8 cellular contexts compared by ENCODE assay signal in the genomic region with DNA sequence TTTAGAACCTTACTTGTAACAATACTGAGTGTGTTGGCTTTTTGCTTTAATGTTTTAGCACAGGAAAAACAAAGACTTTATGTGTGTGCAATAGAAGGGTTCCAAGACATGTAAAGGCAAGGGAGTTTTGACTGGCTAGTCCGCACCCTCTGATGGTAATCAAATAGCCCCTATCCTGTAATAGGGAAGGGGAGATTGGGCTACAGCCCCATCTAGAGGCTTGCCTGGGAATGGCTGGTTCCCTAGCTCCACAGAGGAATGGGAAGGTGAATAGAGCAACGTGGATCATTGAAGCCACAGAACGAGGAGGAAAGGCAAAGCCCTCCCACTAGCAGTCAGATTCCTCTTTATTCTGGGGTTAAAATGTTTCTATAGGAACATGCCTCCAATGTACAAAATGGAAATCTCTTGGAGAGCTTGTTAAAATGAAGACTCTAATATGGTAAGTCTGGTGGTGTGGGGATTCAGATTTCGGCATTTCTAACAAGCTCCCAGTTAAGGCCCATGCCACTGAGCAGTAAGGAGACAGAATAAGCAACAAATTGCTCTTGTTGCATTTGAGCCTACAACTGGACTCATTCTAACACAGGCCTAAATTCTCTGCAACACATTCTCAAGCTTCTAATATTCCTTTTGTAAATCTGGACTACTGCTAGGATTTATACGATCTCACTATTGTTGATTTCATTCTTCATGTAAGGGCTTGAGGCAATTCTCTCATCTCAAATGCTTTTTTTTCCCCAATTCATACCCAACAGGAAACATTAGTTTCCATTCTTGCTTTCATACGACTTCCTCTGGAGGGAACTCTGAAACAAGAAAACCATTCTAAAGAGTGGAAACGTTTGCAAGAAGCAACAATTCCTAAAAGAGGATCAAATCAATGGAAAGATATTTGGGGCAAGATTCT. TPM values are rescaled to one million over a fixed set of nuclear protein-coding genes. Genes with fewer than 3 reads are reported as not detected.
DNase-seq lines count a peak whose midpoint lies in the region; ATAC-seq and TF ChIP-seq lines count a peak whose summit lies in the region.

No MANE protein-coding gene starts in this region.

- no peak overlapping the region for H3K23ac ChIP-seq in mesenchymal stem cell (ENCODE audit: low read length in 2 of 2)

- peak; percentile 83 for TF ChIP-seq CTCF in type B pancreatic cell (conservative IDR thresholded peaks at IDR 0.05)

- peak overlapping the region; percentile 42 for H3K27ac Mint-ChIP-seq in type B pancreatic cell

- no peaks in the 10 kb centered on the region for H3K9me3 Mint-ChIP-seq in type B pancreatic cell

- no peak overlapping the region for H2BK12ac ChIP-seq in mesenchymal stem cell (ENCODE audit: low read length in 2 of 2)

- H3K4me1 Mint-ChIP-seq in type B pancreatic cell (ENCODE audit: unreplicated experiment), result no peaks in the 10 kb centered on the region

- no peak overlapping the region for H3K18ac ChIP-seq in mesenchymal stem cell (ENCODE audit: low read depth in 1 of 2, low read length in 2 of 2)

- peak; percentile 80 for DNase-seq in D341Med (ENCODE audit: low spot score)
- DNase-seq in HT1080 (ENCODE audit: low read depth), result peak; percentile 56
- peak; percentile 67 for DNase-seq in dedifferentiated amniotic fluid mesenchymal stem cell (ENCODE audit: extremely low spot score)
- DNase-seq in mesenchymal stem cell, result peak; percentile 61
- no peak for DNase-seq in type B pancreatic cell (ENCODE audit: extremely low spot score, unreplicated experiment)
- DNase-seq in SKM-1 (lab: John Stamatoyannopoulos, UW; ENCODE audit: unreplicated experiment), result no peak

- H2AFZ ChIP-seq in mesenchymal stem cell (ENCODE audit: low read depth, low read length), result no peak overlapping the region

- H3K4me3 Mint-ChIP-seq in type B pancreatic cell, result no peak overlapping the region

- peak overlapping the region; percentile 86 for H3K9ac ChIP-seq in mesenchymal stem cell (ENCODE audit: low read length)

- no peak overlapping the region for H2BK5ac ChIP-seq in mesenchymal stem cell (ENCODE audit: low read depth, low read length, poor library complexity, severe bottlenecking)

- H2BK15ac ChIP-seq in mesenchymal stem cell (ENCODE audit: low read depth, poor library complexity, severe bottlenecking), result no peak overlapping the region

- H3K4me1 ChIP-seq in mesenchymal stem cell (ENCODE audit: control insufficient read depth, insufficient read depth, low read depth, low read length), result peaks cover 6% of the 10 kb centered on the region

- no peak overlapping the region for H3K27ac ChIP-seq in mesenchymal stem cell (ENCODE audit: low read length, poor library complexity, severe bottlenecking)

- H4K8ac ChIP-seq in mesenchymal stem cell (ENCODE audit: low read length), result no peak overlapping the region

- no peak overlapping the region for H2BK120ac ChIP-seq in mesenchymal stem cell (ENCODE audit: low read depth, low read length)

- 88% methylated on average over 5 of the region's 7 CpGs for WGBS in mesenchymal stem cell

- ATAC-seq in SK-N-SH treated with all-trans-retinoic acid at 6 μM for 48 hours (peak; percentile 80), HG03442 (IDR thresholded peaks at IDR 0.05; ENCODE audit: unreplicated experiment) (no peak)

- no peak overlapping the region for H4K91ac ChIP-seq in mesenchymal stem cell (ENCODE audit: low read length)

- H3K4ac ChIP-seq in mesenchymal stem cell (ENCODE audit: low read depth in 1 of 2, low read length in 2 of 2), result no peak overlapping the region

- H3K14ac ChIP-seq in mesenchymal stem cell (ENCODE audit: low read length in 2 of 2), result no peak overlapping the region

- no peak overlapping the region for H2AK5ac ChIP-seq in mesenchymal stem cell (ENCODE audit: low read length, severe bottlenecking)

- H3K36me3 ChIP-seq in mesenchymal stem cell (ENCODE audit: control insufficient read depth in 1 of 2, insufficient read depth in 2 of 2, low read depth in 1 of 2, low read length in 2 of 2), result peaks cover 20 to 36% of the 10 kb centered on the region in 2 experiments

- H3K4me2 ChIP-seq in mesenchymal stem cell (ENCODE audit: low read length, poor library complexity, severe bottlenecking), result no peak overlapping the region

- no peaks in the 10 kb centered on the region for H3K27me3 Mint-ChIP-seq in type B pancreatic cell

- H3K79me1 ChIP-seq in mesenchymal stem cell (replicated peaks; ENCODE audit: low read length, poor library complexity, severe bottlenecking), result peaks cover 2% of the 10 kb centered on the region

- H3K27me3 ChIP-seq in mesenchymal stem cell (ENCODE audit: control insufficient read depth in 1 of 2, insufficient read depth in 1 of 2, low read length in 2 of 2), result no peaks in the 10 kb centered on the region

- no peaks in the 10 kb centered on the region for H3K9me3 ChIP-seq in mesenchymal stem cell (ENCODE audit: control insufficient read depth, low read length)

- no peak overlapping the region for H3K4me3 ChIP-seq in mesenchymal stem cell (ENCODE audit: insufficient read depth in 1 of 2, low read depth in 1 of 2, low read length in 2 of 2)

- peaks cover 34% of the 10 kb centered on the region for H3K36me3 Mint-ChIP-seq in type B pancreatic cell

TF ChIP-seq in SK-N-SH treated with all-trans-retinoic acid at 6 μM for 48 hours, 23 proteins besides CTCF, POLR2A, EP300 and RAD21 (continues in another document):
- no peak for TF ChIP-seq ZFP30 (CRISPR knock-in tag; IDR thresholded peaks at IDR 0.05)
- TF ChIP-seq ZNF70 (CRISPR knock-in tag; IDR thresholded peaks at IDR 0.05), result no peak
- TF ChIP-seq BACH2 (CRISPR knock-in tag; IDR thresholded peaks at IDR 0.05; ENCODE audit: borderline replicate concordance), result no peak
- TF ChIP-seq, protein P1, sequence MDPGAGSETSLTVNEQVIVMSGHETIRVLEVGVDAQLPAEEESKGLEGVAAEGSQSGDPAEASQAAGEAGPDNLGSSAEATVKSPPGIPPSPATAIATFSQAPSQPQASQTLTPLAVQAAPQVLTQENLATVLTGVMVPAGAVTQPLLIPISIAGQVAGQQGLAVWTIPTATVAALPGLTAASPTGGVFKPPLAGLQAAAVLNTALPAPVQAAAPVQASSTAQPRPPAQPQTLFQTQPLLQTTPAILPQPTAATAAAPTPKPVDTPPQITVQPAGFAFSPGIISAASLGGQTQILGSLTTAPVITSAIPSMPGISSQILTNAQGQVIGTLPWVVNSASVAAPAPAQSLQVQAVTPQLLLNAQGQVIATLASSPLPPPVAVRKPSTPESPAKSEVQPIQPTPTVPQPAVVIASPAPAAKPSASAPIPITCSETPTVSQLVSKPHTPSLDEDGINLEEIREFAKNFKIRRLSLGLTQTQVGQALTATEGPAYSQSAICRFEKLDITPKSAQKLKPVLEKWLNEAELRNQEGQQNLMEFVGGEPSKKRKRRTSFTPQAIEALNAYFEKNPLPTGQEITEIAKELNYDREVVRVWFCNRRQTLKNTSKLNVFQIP (CRISPR knock-in tag; IDR thresholded peaks at IDR 0.05; ENCODE audit: borderline replicate concordance, low read depth), result no peak
- no peak for TF ChIP-seq CSDC2 (CRISPR knock-in tag; IDR thresholded peaks at IDR 0.05)
- no peak for TF ChIP-seq ARNTL (CRISPR knock-in tag; IDR thresholded peaks at IDR 0.05; ENCODE audit: borderline replicate concordance, low read depth)
- no peak for TF ChIP-seq ZFP3 (CRISPR knock-in tag; IDR thresholded peaks at IDR 0.05)
- no peak for TF ChIP-seq ZC3H10 (CRISPR knock-in tag; IDR thresholded peaks at IDR 0.05)
- TF ChIP-seq, protein P2, sequence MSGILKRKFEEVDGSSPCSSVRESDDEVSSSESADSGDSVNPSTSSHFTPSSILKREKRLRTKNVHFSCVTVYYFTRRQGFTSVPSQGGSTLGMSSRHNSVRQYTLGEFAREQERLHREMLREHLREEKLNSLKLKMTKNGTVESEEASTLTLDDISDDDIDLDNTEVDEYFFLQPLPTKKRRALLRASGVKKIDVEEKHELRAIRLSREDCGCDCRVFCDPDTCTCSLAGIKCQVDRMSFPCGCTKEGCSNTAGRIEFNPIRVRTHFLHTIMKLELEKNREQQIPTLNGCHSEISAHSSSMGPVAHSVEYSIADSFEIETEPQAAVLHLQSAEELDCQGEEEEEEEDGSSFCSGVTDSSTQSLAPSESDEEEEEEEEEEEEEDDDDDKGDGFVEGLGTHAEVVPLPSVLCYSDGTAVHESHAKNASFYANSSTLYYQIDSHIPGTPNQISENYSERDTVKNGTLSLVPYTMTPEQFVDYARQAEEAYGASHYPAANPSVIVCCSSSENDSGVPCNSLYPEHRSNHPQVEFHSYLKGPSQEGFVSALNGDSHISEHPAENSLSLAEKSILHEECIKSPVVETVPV (CRISPR knock-in tag; IDR thresholded peaks at IDR 0.05), result no peak
- no peak for TF ChIP-seq ZNF8 (CRISPR knock-in tag; IDR thresholded peaks at IDR 0.05)
- TF ChIP-seq ISL1 (CRISPR knock-in tag; IDR thresholded peaks at IDR 0.05), result no peak
- TF ChIP-seq, protein P3, sequence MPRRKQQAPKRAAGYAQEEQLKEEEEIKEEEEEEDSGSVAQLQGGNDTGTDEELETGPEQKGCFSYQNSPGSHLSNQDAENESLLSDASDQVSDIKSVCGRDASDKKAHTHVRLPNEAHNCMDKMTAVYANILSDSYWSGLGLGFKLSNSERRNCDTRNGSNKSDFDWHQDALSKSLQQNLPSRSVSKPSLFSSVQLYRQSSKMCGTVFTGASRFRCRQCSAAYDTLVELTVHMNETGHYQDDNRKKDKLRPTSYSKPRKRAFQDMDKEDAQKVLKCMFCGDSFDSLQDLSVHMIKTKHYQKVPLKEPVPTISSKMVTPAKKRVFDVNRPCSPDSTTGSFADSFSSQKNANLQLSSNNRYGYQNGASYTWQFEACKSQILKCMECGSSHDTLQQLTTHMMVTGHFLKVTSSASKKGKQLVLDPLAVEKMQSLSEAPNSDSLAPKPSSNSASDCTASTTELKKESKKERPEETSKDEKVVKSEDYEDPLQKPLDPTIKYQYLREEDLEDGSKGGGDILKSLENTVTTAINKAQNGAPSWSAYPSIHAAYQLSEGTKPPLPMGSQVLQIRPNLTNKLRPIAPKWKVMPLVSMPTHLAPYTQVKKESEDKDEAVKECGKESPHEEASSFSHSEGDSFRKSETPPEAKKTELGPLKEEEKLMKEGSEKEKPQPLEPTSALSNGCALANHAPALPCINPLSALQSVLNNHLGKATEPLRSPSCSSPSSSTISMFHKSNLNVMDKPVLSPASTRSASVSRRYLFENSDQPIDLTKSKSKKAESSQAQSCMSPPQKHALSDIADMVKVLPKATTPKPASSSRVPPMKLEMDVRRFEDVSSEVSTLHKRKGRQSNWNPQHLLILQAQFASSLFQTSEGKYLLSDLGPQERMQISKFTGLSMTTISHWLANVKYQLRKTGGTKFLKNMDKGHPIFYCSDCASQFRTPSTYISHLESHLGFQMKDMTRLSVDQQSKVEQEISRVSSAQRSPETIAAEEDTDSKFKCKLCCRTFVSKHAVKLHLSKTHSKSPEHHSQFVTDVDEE (CRISPR knock-in tag; IDR thresholded peaks at IDR 0.05), result no peak
- no peak for TF ChIP-seq GLIS3 (CRISPR knock-in tag; IDR thresholded peaks at IDR 0.05)

RNA-seq across cellular contexts. Expression of a gene that starts 57.1 kb away (rescaled TPM):
- total RNA-seq in HT1080 (2014; rRNA removed; shearing (Covaris generic)), result 31.5 and 31.7 TPM in 2 replicates
- polyA plus RNA-seq in HT1080 (2015; cell fraction: cytosol; rRNA removed), result 14.7 and 20.5 TPM in 2 replicates
- polyA plus RNA-seq in HT1080 (2015; cell fraction: nucleus; rRNA removed), result 20.1 and 21.1 TPM in 2 replicates
- polyA plus RNA-seq in mesenchymal stem cell (2013, experiment 1 of 2), result 18.3 TPM
- polyA plus RNA-seq in mesenchymal stem cell (2013, experiment 2 of 2), result 17.2 TPM
- total RNA-seq in type B pancreatic cell (ENCODE audit: low replicate concordance), result 30.1 and 40.5 TPM in 2 replicates

Comparison
In these comparisons a context has a peak if more than half of its experiments do, and no peak if none do; other contexts are left out.
1. DNase-seq: peak in D341Med (single experiment), HT1080 (single experiment), dedifferentiated amniotic fluid mesenchymal stem cell (single experiment) and mesenchymal stem cell (single experiment); none in type B pancreatic cell (single experiment) and SKM-1 (single experiment).